ENCODE assay signal across 18 cellular contexts in the genomic region with DNA sequence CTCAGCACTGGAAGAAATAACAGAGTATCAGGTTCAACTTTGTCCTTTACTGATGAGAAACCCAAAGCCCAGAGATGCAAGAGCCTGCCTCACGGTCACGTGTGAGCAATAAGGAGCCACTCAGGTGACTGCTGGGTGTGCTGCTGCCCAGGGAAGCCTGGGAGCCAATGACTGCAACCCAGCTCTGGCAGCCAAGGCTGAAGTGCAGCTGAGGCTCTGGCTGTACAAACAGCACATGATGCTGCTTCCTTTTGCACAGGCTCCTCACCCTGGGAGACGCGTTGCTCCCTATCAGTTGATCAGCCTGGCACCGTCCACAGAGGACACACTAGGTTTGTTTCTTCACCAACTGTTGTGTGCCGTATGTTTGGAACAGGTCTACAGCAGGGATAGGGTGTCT.
A peak's percentile ranks its signal among the peaks of the same experiment; 100 is the strongest.
DNase-seq lines count a peak whose midpoint lies in the region; ATAC-seq lines count a peak whose summit lies in the region.
"Had no signal": no experiment of that assay in that cellular context is flagged by ENCODE, and none has a peak within 500 bp of the region (broad histone marks: within the 10 kb centered on the region; RNA-seq: fewer than 3 reads in every experiment).

No MANE protein-coding gene starts in this region.

- peak in 10 of 14 donors; percentile 5 to 50 (median 12) for DNase-seq in C1 segment of cervical spinal cord (lab: John Stamatoyannopoulos, UW)
- DNase-seq in NCI-H2029 treated with DMSO at 0.1 percent for 48 hours (lab: John Stamatoyannopoulos, UW) = peak; percentile 5
- peak in 33 of 56 donors; percentile 4 to 66 (median 21) for DNase-seq in amygdala (lab: John Stamatoyannopoulos, UW)
- DNase-seq in midbrain (lab: John Stamatoyannopoulos, UW) = peak; percentile 40
- no peak for DNase-seq in activated T-cell treated with anti-CD3 and anti-CD28 coated beads, Interleukin-2, amount 50 U/mL, for 48 hours
- no peak for DNase-seq in amniotic stem cell (lab: John Stamatoyannopoulos, UW)
- DNase-seq: CD4-positive, alpha-beta memory T cell; DMS79 treated with DMSO at 0.1 percent for 48 hours; NCI-H2227 treated with DMSO at 0.1 percent for 48 hours; Peyer's patch; SK-N-SH; spleen; T-helper 9 cell had no signal

- ATAC-seq in HG02571 (IDR thresholded peaks at IDR 0.05; ENCODE audit: unreplicated experiment) (no peak), HG02678 (IDR thresholded peaks at IDR 0.05; ENCODE audit: unreplicated experiment) (no peak)
- ATAC-seq: activated T-helper 17 cell treated with anti-CD3 and anti-CD28 coated beads, Interleukin-2, amount 50 U/mL, for 72 hours; gastroesophageal sphincter; left lobe of liver had no signal

Comparison
In these comparisons a context has a peak if more than half of its experiments do, and no peak if none do; other contexts are left out.
1. DNase-seq: peak in C1 segment of cervical spinal cord (10 of 14), NCI-H2029 treated with DMSO at 0.1 percent for 48 hours (single experiment), amygdala (33 of 56) and midbrain (single experiment); none in activated T-cell treated with anti-CD3 and anti-CD28 coated beads, Interleukin-2, amount 50 U/mL, for 48 hours (0 of 2) and amniotic stem cell (single experiment).